Comparison of ENCODE assay signal across 13 cellular contexts in genomic region chr17:48491527-48492273, GRCh38. TPM values are rescaled to one million over a fixed set of nuclear protein-coding genes. Genes with fewer than 3 reads are reported as not detected.
A peak's percentile ranks its signal among the peaks of the same experiment; 100 is the strongest.
DNase-seq lines count a peak whose midpoint lies in the region; ATAC-seq and TF ChIP-seq lines count a peak whose summit lies in the region.
"Had no signal": no experiment of that assay in that cellular context is flagged by ENCODE, and none has a peak within 500 bp of the region (broad histone marks: within the 10 kb centered on the region; RNA-seq: fewer than 3 reads in every experiment).

No MANE protein-coding gene starts in this region.

- H3K9me3 ChIP-seq in T-helper 17 cell (ENCODE audit: control insufficient read depth, low read length, poor library complexity, severe bottlenecking) (no peaks in the 10 kb centered on the region), gastroesophageal sphincter (no peaks in the 10 kb centered on the region)

- peak; percentile 7 to 52 for ATAC-seq in activated naive CD4-positive, alpha-beta T cell treated with anti-CD3 and anti-CD28 coated beads, Interleukin-2, amount 50 U/mL, for 72 hours
- ATAC-seq in T-helper 17 cell (peak; percentile 29), HG03432 (IDR thresholded peaks at IDR 0.05; ENCODE audit: unreplicated experiment) (no peak), gastroesophageal sphincter (no peak)

- CTCF ChIA-PET in activated naive CD4-positive, alpha-beta T cell treated with anti-CD3 and anti-CD28 coated beads for 36 hours (lab: Charles Lee): interaction anchor here (0.6 to 3.0 kb wide), 15 partner anchors 9 to 352 kb away, joined by 3 to 24 read pairs (median 4); partner anchors contain the start of gene HOXB5

- WGBS in gastroesophageal sphincter (ENCODE audit: low coverage in 1 of 2), 2 donors: 68 to 81% methylated on average over 3 of the region's 3 CpGs

- H3K4me1 ChIP-seq in gastroesophageal sphincter: peaks cover 0 to 32% (median 3%) of the 10 kb centered on the region in 3 donors

- no peak overlapping the region for H3K27ac ChIP-seq in gastroesophageal sphincter

- H3K4me3 Mint-ChIP-seq in activated naive CD4-positive, alpha-beta T cell treated with anti-CD3 and anti-CD28 coated beads for 36 hours: no peak overlapping the region
- H3K4me3 Mint-ChIP-seq in T-helper 17 cell: peak overlapping the region; percentile 45

- no peak overlapping the region for H3K27ac Mint-ChIP-seq in activated naive CD4-positive, alpha-beta T cell treated with anti-CD3 and anti-CD28 coated beads, Interleukin-2, amount 50 U/mL, for 72 hours
- no peak overlapping the region for H3K27ac Mint-ChIP-seq in activated naive CD4-positive, alpha-beta T cell treated with anti-CD3 and anti-CD28 coated beads for 36 hours
- H3K27ac Mint-ChIP-seq in T-helper 17 cell: peak overlapping the region; percentile 9

- H3K27me3 ChIP-seq in gastroesophageal sphincter: no peaks in the 10 kb centered on the region

- no peaks in the 10 kb centered on the region for H3K36me3 ChIP-seq in gastroesophageal sphincter

- peaks cover 19% of the 10 kb centered on the region for H3K4me1 Mint-ChIP-seq in activated naive CD4-positive, alpha-beta T cell treated with anti-CD3 and anti-CD28 coated beads for 36 hours (ENCODE audit: low read depth)
- peaks cover 9% of the 10 kb centered on the region for H3K4me1 Mint-ChIP-seq in T-helper 17 cell

- TF ChIP-seq EP300 in gastroesophageal sphincter (IDR thresholded peaks at IDR 0.05): no peak

- TF ChIP-seq POLR2A in gastroesophageal sphincter (IDR thresholded peaks at IDR 0.05): no peak

- intact Hi-C loops in activated naive CD4-positive, alpha-beta T cell treated with anti-CD3 and anti-CD28 coated beads for 36 hours (cut with micrococcal nuclease): loop anchor here (5.0 kb wide), 2 partner anchors 51 to 154 kb away; no protein-coding TSS in a partner anchor

- H3K4me3 ChIP-seq in gastroesophageal sphincter: no peak overlapping the region

- no peak for DNase-seq in activated naive CD4-positive, alpha-beta T cell treated with anti-CD3 and anti-CD28 coated beads, Interleukin-2, amount 50 U/mL, for 72 hours (ENCODE audit: low spot score in 2 of 2)
- no peak for DNase-seq in activated naive CD4-positive, alpha-beta T cell treated with anti-CD3 and anti-CD28 coated beads for 36 hours
- DNase-seq in T-helper 17 cell (no peak), glomerular visceral epithelial cell (ENCODE audit: extremely low spot score) (peak; percentile 37), SKM-1 (lab: John Stamatoyannopoulos, UW; ENCODE audit: unreplicated experiment) (no peak)
- DNase-seq in stimulated activated CD4-positive, alpha-beta T cell treated with anti-CD3 and anti-CD28 coated beads, Interleukin-2, amount 100 ng/mL, for 48 hours: no peak
- DNase-seq: mesendoderm had no signal

- H3K27me3 Mint-ChIP-seq in activated naive CD4-positive, alpha-beta T cell treated with anti-CD3 and anti-CD28 coated beads for 36 hours (ENCODE audit: low read depth): peaks cover 17% of the 10 kb centered on the region
- peaks cover 20% of the 10 kb centered on the region for H3K27me3 Mint-ChIP-seq in T-helper 17 cell

- no peak for TF ChIP-seq CTCF in gastroesophageal sphincter (IDR thresholded peaks at IDR 0.05)

- no peaks in the 10 kb centered on the region for H3K36me3 Mint-ChIP-seq in activated naive CD4-positive, alpha-beta T cell treated with anti-CD3 and anti-CD28 coated beads, Interleukin-2, amount 50 U/mL, for 72 hours
- H3K36me3 Mint-ChIP-seq in activated naive CD4-positive, alpha-beta T cell treated with anti-CD3 and anti-CD28 coated beads for 36 hours (ENCODE audit: low read depth): no peaks in the 10 kb centered on the region
- peaks cover 2% of the 10 kb centered on the region for H3K36me3 Mint-ChIP-seq in T-helper 17 cell (ENCODE audit: low read depth)

- H3K9me3 Mint-ChIP-seq in activated naive CD4-positive, alpha-beta T cell treated with anti-CD3 and anti-CD28 coated beads, Interleukin-2, amount 50 U/mL, for 72 hours: no peaks in the 10 kb centered on the region
- H3K9me3 Mint-ChIP-seq in activated naive CD4-positive, alpha-beta T cell treated with anti-CD3 and anti-CD28 coated beads for 36 hours: no peaks in the 10 kb centered on the region

RNA-seq across cellular contexts. Expression of gene HOXB1, which starts 39.1 kb away (rescaled TPM):
- total RNA-seq in activated naive CD4-positive, alpha-beta T cell treated with anti-CD3 and anti-CD28 coated beads, Interleukin-2, amount 50 U/mL, for 72 hours: not detected
- not detected for total RNA-seq in activated naive CD4-positive, alpha-beta T cell treated with anti-CD3 and anti-CD28 coated beads for 36 hours
- total RNA-seq in T-helper 17 cell (not detected), gastroesophageal sphincter (not detected)
- total RNA-seq: Daoy, fibroblast of lung, HT1080, urinary bladder had no signal

RNA-seq across cellular contexts. Expression of gene HOXB2, which starts 53.2 kb away (rescaled TPM):
- total RNA-seq in activated naive CD4-positive, alpha-beta T cell treated with anti-CD3 and anti-CD28 coated beads, Interleukin-2, amount 50 U/mL, for 72 hours: 10 to 100 TPM in 1 of 2 donors, 1 to 10 TPM in 1; 3.2 to 21.7 TPM
- total RNA-seq in activated naive CD4-positive, alpha-beta T cell treated with anti-CD3 and anti-CD28 coated beads for 36 hours: 10 to 100 TPM; 15.6 to 18.2 TPM
- total RNA-seq in T-helper 17 cell: 10 to 100 TPM in 1 of 2 donors, 1 to 10 TPM in 1; 4.5 to 18.8 TPM
- 10 to 100 TPM; 28.7 to 65.2 (median 38.8) TPM for total RNA-seq in gastroesophageal sphincter

Comparison
In these comparisons a context has a peak if more than half of its experiments do, and no peak if none do; other contexts are left out.
1. ATAC-seq: peak in activated naive CD4-positive, alpha-beta T cell treated with anti-CD3 and anti-CD28 coated beads, Interleukin-2, amount 50 U/mL, for 72 hours (2 of 2) and T-helper 17 cell (single experiment); none in HG03432 (single experiment) and gastroesophageal sphincter (single experiment).